In genomic region chr5:783047-783446, GRCh38 we compare ENCODE assay signal across 9 cellular contexts. TPM values are rescaled to one million over a fixed set of nuclear protein-coding genes. Genes with fewer than 3 reads are reported as not detected.
DNase-seq lines count a peak whose midpoint lies in the region; ATAC-seq, FAIRE-seq and TF ChIP-seq lines count a peak whose summit lies in the region.
"Not testable (repeated sequence)": the region's sequence is repeated elsewhere in the genome, so short reads cannot be mapped to it uniquely, and the experiment has no call there.
"Had no signal": no experiment of that assay in that cellular context is flagged by ENCODE, and none has a peak within 500 bp of the region (broad histone marks: within the 10 kb centered on the region; RNA-seq: fewer than 3 reads in every experiment).

No MANE protein-coding gene starts in this region.

- H3K4me1 Mint-ChIP-seq in glutamatergic neuron (ENCODE audit: low read depth, unreplicated experiment) = not testable (repeated sequence)

- BruUV-seq in HepG2 (replicated peaks; lab: Mats Ljungman, UMichigan) = not testable (repeated sequence)

- intact Hi-C loops in ascending aorta (cut with DNase I) = loop anchor here (10.0 kb wide), 1 partner anchor 108 kb away; no protein-coding TSS in a partner anchor
- intact Hi-C loops in HepG2 (cut with micrococcal nuclease; ENCODE audit: unreplicated experiment); posterior cingulate gyrus (cut with DNase I): not testable (repeated sequence)

- FAIRE-seq in HTR-8/SVneo (lab: Jason Lieb, UNC) (peak; percentile 83), HepG2 (lab: Jason Lieb, UNC) (peak; percentile 58)

- not testable (repeated sequence) for H3K36me3 ChIP-seq in ascending aorta; HepG2 (replicated peaks in 1 of 2; ENCODE audit: control insufficient read depth in 1 of 2, insufficient read depth in 2 of 2, low read length in 2 of 2)

- H3K4me1 ChIP-seq in ascending aorta; HepG2 (ENCODE audit: insufficient read depth, low read length): not testable (repeated sequence)

- POLR2A ChIA-PET in HepG2 (lab: Yijun Ruan, JAX) = not testable (repeated sequence)

- H3K4me2 ChIP-seq in HepG2 (ENCODE audit: low read depth, low read length) = not testable (repeated sequence)

- not testable (repeated sequence) for H3K27me3 Mint-ChIP-seq in glutamatergic neuron (ENCODE audit: unreplicated experiment)

- peak; percentile 34 for ATAC-seq in HepG2

- H3K79me2 ChIP-seq in HepG2 (ENCODE audit: insufficient read depth, low read length) = not testable (repeated sequence)

- H3K9me3 Mint-ChIP-seq in glutamatergic neuron (ENCODE audit: unreplicated experiment) = not testable (repeated sequence)

- not testable (repeated sequence) for TF ChIP-seq RAD21 in HepG2 (CRISPR knock-in tag; IDR thresholded peaks at IDR 0.05)

- not testable (repeated sequence) for H3K4me3 Mint-ChIP-seq in glutamatergic neuron (ENCODE audit: unreplicated experiment)

- not testable (repeated sequence) for H3K27ac ChIP-seq in ascending aorta; HepG2 (ENCODE audit: extremely low read length, insufficient read depth, low read length)
- peak overlapping the region; percentile 89 for H3K27ac ChIP-seq in substantia nigra (ENCODE audit: low read depth, low read length, poor library complexity, severe bottlenecking)

- H3K36me3 Mint-ChIP-seq in glutamatergic neuron (ENCODE audit: unreplicated experiment) = not testable (repeated sequence)

- H3K27me3 ChIP-seq in ascending aorta = not testable (repeated sequence)
- H3K27me3 ChIP-seq in HepG2 (ENCODE audit: control insufficient read depth in 1 of 2, insufficient read depth in 2 of 2, low read length in 2 of 2) = peaks cover 5 to 15% of the 10 kb centered on the region in 2 experiments; a peak in 4 of 5 replicates

- not testable (repeated sequence) for TF ChIP-seq CTCF in ascending aorta (IDR thresholded peaks at IDR 0.05); glutamatergic neuron (IDR thresholded peaks at IDR 0.05; ENCODE audit: partially characterized antibody, unreplicated experiment); HepG2 (CRISPR knock-in tag; IDR thresholded peaks at IDR 0.05)

- not testable (repeated sequence) for H3K27ac Mint-ChIP-seq in glutamatergic neuron (ENCODE audit: unreplicated experiment)

- H3K9me3 ChIP-seq in ascending aorta; HepG2 (ENCODE audit: low read length): not testable (repeated sequence)

- DNase-seq in HTR-8/SVneo (ENCODE audit: insufficient read length, low spot score); HepG2 (ENCODE audit: low spot score); substantia nigra (lab: John Stamatoyannopoulos, UW): not testable (repeated sequence)
- peak; percentile 54 to 59 for DNase-seq in activated CD4-positive, alpha-beta T cell treated with anti-CD3 and anti-CD28 coated beads, Interleukin-2, amount 50 U/mL, for 48 hours
- DNase-seq in ascending aorta (ENCODE audit: low spot score in 2 of 2) = peak in 1 of 2 donors; percentile 62
- DNase-seq in glutamatergic neuron = peak; percentile 83
- DNase-seq in posterior cingulate gyrus = peak; percentile 66 to 97 (median 81)

- TF ChIP-seq EP300 in HepG2 (IDR thresholded peaks at IDR 0.05; ENCODE audit: low read depth in 2 of 2, low read length in 2 of 2); HepG2 (CRISPR knock-in tag; IDR thresholded peaks at IDR 0.05; ENCODE audit: borderline replicate concordance): not testable (repeated sequence)

- H3K4me3 ChIP-seq in ascending aorta = peak overlapping the region; percentile 33 to 83
- H3K4me3 ChIP-seq in HepG2 (replicated peaks in 1 of 3; ENCODE audit: insufficient read depth in 1 of 3, low read depth in 2 of 3, low read length in 3 of 3) = peak overlapping the region in 1 of 3 experiments; percentile 10; a peak in 1 of 6 replicates

- H4K20me1 ChIP-seq in HepG2 (ENCODE audit: insufficient read depth, low read length) = not testable (repeated sequence)

- TF ChIP-seq POLR2A in HepG2 (IDR thresholded peaks at IDR 0.05; ENCODE audit: insufficient read depth in 1 of 2, low read depth in 2 of 2, low read length in 2 of 2) = not testable (repeated sequence)

- not testable (repeated sequence) for H3K9ac ChIP-seq in HepG2 (ENCODE audit: insufficient read depth, low read depth, low read length)

- in situ Hi-C loops in HepG2 (cut with HindIII; ENCODE audit: extremely low pct_ligation_motif_present, low pct_unique_long_range_greater_than_20kb) = not testable (repeated sequence)

- H2AFZ ChIP-seq in HepG2 (ENCODE audit: low read length) = not testable (repeated sequence)

- 8% methylated on average over 21 of the region's 22 CpGs for WGBS in HepG2 (ENCODE audit: low lambda C conversion rate)

- CTCF ChIA-PET in HepG2 (lab: Yijun Ruan, JAX; ENCODE audit: low intra/inter-chr PET ratio, low total read pairs) = not testable (repeated sequence)

TF ChIP-seq in HepG2, 621 proteins besides CTCF, POLR2A, EP300 and RAD21:
- TF ChIP-seq, protein P1, sequence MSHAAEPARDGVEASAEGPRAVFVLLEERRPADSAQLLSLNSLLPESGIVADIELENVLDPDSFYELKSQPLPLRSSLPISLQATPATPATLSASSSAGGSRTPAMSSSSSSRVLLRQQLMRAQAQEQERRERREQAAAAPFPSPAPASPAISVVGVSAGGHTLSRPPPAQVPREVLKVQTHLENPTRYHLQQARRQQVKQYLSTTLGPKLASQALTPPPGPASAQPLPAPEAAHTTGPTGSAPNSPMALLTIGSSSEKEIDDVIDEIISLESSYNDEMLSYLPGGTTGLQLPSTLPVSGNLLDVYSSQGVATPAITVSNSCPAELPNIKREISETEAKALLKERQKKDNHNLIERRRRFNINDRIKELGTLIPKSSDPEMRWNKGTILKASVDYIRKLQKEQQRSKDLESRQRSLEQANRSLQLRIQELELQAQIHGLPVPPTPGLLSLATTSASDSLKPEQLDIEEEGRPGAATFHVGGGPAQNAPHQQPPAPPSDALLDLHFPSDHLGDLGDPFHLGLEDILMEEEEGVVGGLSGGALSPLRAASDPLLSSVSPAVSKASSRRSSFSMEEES (CRISPR knock-in tag; IDR thresholded peaks at IDR 0.05) = 0 out of 2 replicates have a peak, but pooled peaks have one; percentile 20
- TF ChIP-seq GABPB1 (CRISPR knock-in tag; IDR thresholded peaks at IDR 0.05) = peak; percentile 59; the same call in 1 of the 2 replicates
- peak; percentile 85 for TF ChIP-seq ZNF281 (CRISPR knock-in tag; IDR thresholded peaks at IDR 0.05; ENCODE audit: borderline replicate concordance)
TF ChIP-seq in HepG2: peak in this region for 3; not testable (repeated sequence) for 618.

RNA-seq across cellular contexts. Expression of gene ZDHHC11B, which starts 1.5 kb away (rescaled TPM):
- total RNA-seq in ascending aorta (0.64 TPM), glutamatergic neuron (ENCODE audit: unreplicated experiment) (42.8 TPM), HepG2 (2016; rRNA removed; fragmentation: Illumina TruSeq; extraction: Trizol) (0.11 TPM in 1 of 2 replicates, not detected in the other)
- total RNA-seq in HepG2 (2016; cell fraction: cytosol; rRNA removed; fragmentation: Illumina TruSeq; extraction: Trizol; ENCODE audit: low read depth) = not detected in 2 replicates
- 0.04 TPM in 1 of 2 replicates, not detected in the other for total RNA-seq in HepG2 (2016; cell fraction: insoluble cytoplasmic fraction; rRNA removed; fragmentation: Illumina TruSeq; extraction: Trizol)
- 0.21 TPM in 1 of 2 replicates, not detected in the other for total RNA-seq in HepG2 (2016; cell fraction: membrane; rRNA removed; fragmentation: Illumina TruSeq; extraction: Trizol)
- total RNA-seq in HepG2 (2016; cell fraction: nucleus; rRNA removed; fragmentation: Illumina TruSeq; extraction: Trizol) = 0.40 and 1.0 TPM in 2 replicates
- 0.07 and 0.12 TPM in 2 replicates for polyA plus RNA-seq in HepG2 (2011; rRNA removed)
- polyA plus RNA-seq in HepG2 (2011; cell fraction: cytosol; rRNA removed) = 0.09 TPM in 1 of 2 replicates, not detected in the other
- polyA plus RNA-seq in HepG2 (2011; cell fraction: nucleus; rRNA removed) = 0.83 and 1.8 TPM in 2 replicates
- polyA plus RNA-seq in HepG2 (2012) = 0.39 and 0.59 TPM in 2 replicates
- polyA plus RNA-seq in HepG2 (2016; cell fraction: cytosol; fragmentation: Illumina TruSeq; extraction: Trizol; ENCODE audit: low read depth) = not detected in 2 replicates
- 0.14 TPM in 1 of 2 replicates, not detected in the other for polyA plus RNA-seq in HepG2 (2016; cell fraction: insoluble cytoplasmic fraction; fragmentation: Illumina TruSeq; extraction: Trizol; ENCODE audit: low read depth)
- not detected in 2 replicates for polyA plus RNA-seq in HepG2 (2016; cell fraction: membrane; fragmentation: Illumina TruSeq; extraction: Trizol; ENCODE audit: low read depth)
- 0.71 and 0.88 TPM in 2 replicates for polyA plus RNA-seq in HepG2 (2016; cell fraction: nucleus; fragmentation: Illumina TruSeq; extraction: Trizol; ENCODE audit: insufficient read depth, low read depth)
- polyA minus RNA-seq in HepG2 (2011; rRNA and poly(A)+ RNA removed; ENCODE audit: low replicate concordance) = 1.9 and 3.5 TPM in 2 replicates
- 0.62 TPM in 1 of 2 replicates, not detected in the other for polyA minus RNA-seq in HepG2 (2011; cell fraction: cytosol; rRNA and poly(A)+ RNA removed)
- 0.64 and 1.2 TPM in 2 replicates for polyA minus RNA-seq in HepG2 (2011; cell fraction: nucleus; rRNA and poly(A)+ RNA removed)
- total RNA-seq: MCF 10A, renal cortical epithelial cell had no signal

Comparison
In these comparisons a context has a peak if more than half of its experiments do, and no peak if none do; other contexts are left out.
1. RNA of gene ZDHHC11B, which starts 1.5 kb away (total RNA-seq): 42.8 TPM in glutamatergic neuron (single experiment); 0.64 TPM in ascending aorta (single experiment) and 0.04 to 1.0 TPM in HepG2; every median in the first group is over 10 times any median in the second.